ENCODE assay signal across 18 cellular contexts in the genomic region with DNA sequence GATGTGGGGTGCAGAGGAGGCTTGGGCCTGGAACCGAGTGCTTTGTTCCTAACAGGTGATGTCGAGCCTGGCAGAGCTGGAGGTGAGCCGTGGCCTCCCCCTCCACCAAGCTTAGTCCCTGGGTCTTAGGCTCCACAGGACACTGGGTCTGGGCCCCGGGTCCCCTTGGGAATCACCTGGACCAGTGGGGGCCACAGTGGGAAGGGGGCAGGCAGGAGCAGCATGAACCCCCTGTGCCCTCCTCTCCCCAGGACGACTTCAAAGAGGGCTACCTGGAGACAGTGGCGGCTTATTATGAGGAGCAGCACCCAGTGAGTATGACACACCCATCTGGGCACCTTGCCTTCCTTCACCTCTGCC. TPM values are rescaled to one million over a fixed set of nuclear protein-coding genes. Genes with fewer than 3 reads are reported as not detected.
DNase-seq lines count a peak whose midpoint lies in the region; ATAC-seq and TF ChIP-seq lines count a peak whose summit lies in the region.
"Had no signal": no experiment of that assay in that cellular context is flagged by ENCODE, and none has a peak within 500 bp of the region (broad histone marks: within the 10 kb centered on the region; RNA-seq: fewer than 3 reads in every experiment).

No MANE protein-coding gene starts in this region.

- H3K56ac ChIP-seq in mesendoderm (ENCODE audit: low read length) = no peak overlapping the region

- H3K27ac Mint-ChIP-seq in activated CD4-positive, alpha-beta memory T cell treated with anti-CD3 and anti-CD28 coated beads, Interleukin-2, amount 10 ng/mL, durations not matched to agents 7 days and 5 days = peak overlapping the region; percentile 100

- H3K27me3 ChIP-seq in mesendoderm (ENCODE audit: insufficient read depth, low read length, poor library complexity) = no peaks in the 10 kb centered on the region
- H3K27me3 ChIP-seq in transverse colon = no peaks in the 10 kb centered on the region

- no peak overlapping the region for H2AK5ac ChIP-seq in mesendoderm (ENCODE audit: low read length)

- H3K79me2 ChIP-seq in mesendoderm (ENCODE audit: control insufficient read depth, insufficient read depth, low read length) = no peaks in the 10 kb centered on the region
- H3K79me2 ChIP-seq: parathyroid adenoma had no signal

- no peaks in the 10 kb centered on the region for H3K9me3 ChIP-seq in transverse colon

- H3K4me3 Mint-ChIP-seq in activated CD4-positive, alpha-beta memory T cell treated with anti-CD3 and anti-CD28 coated beads, Interleukin-2, amount 10 ng/mL, durations not matched to agents 7 days and 5 days = peak overlapping the region; percentile 100

- H2BK5ac ChIP-seq in mesendoderm (ENCODE audit: low read length) = no peak overlapping the region

- H3K18ac ChIP-seq in mesendoderm (ENCODE audit: low read length) = no peak overlapping the region

- H3K36me3 ChIP-seq in mesendoderm (ENCODE audit: control insufficient read depth, insufficient read depth, low read length) (no peaks in the 10 kb centered on the region), transverse colon (no peaks in the 10 kb centered on the region)
- H3K36me3 ChIP-seq: WERI-Rb-1 had no signal

- in situ Hi-C loops in transverse colon (cut with MboI; ENCODE audit: low pct_ligation_motif_present in 1 of 4, low pct_unique_long_range_greater_than_20kb in 1 of 4, low sequenced_read_pairs in 3 of 4) = loop anchor here in 2 of 4 donors (10.0 kb wide), 1 partner anchor 57 kb away; no protein-coding TSS in a partner anchor

- no peak for TF ChIP-seq EP300 in transverse colon (IDR thresholded peaks at IDR 0.05; ENCODE audit: low read depth)

- no peak overlapping the region for H2BK15ac ChIP-seq in mesendoderm (replicated peaks; ENCODE audit: low read depth)

- no CpG with 5 or more reads among the region's 6 CpGs for WGBS in mesendoderm (ENCODE audit: extremely low coverage, insufficient coverage, low lambda C conversion rate)
- WGBS in transverse colon (ENCODE audit: low coverage in 1 of 2), 2 donors = 60% methylated on average over 6 of the region's 6 CpGs; no CpG with 5 or more reads in 1 of the 2 donors

- H3K4me1 ChIP-seq in mesendoderm (ENCODE audit: control insufficient read depth, low read depth, low read length) = no peaks in the 10 kb centered on the region
- H3K4me1 ChIP-seq in transverse colon = peaks cover 6 to 44% (median 28%) of the 10 kb centered on the region in 4 donors
- H3K4me1 ChIP-seq: parathyroid adenoma had no signal

- H3K23ac ChIP-seq in mesendoderm (ENCODE audit: low read length) = peak overlapping the region; percentile 15

- H4K5ac ChIP-seq in mesendoderm (ENCODE audit: low read length) = no peak overlapping the region

- H3K79me1 ChIP-seq in mesendoderm (ENCODE audit: low read length) = no peaks in the 10 kb centered on the region

- H3K4me2 ChIP-seq in mesendoderm (ENCODE audit: low read length) = no peak overlapping the region

- no peak overlapping the region for H3K4ac ChIP-seq in mesendoderm (ENCODE audit: low read depth, low read length)

- no peak for ATAC-seq in Right ventricle myocardium inferior
- no peak for ATAC-seq in left cardiac atrium

- POLR2A ChIA-PET in activated CD4-positive, alpha-beta memory T cell treated with anti-CD3 and anti-CD28 coated beads, Interleukin-2, amount 10 ng/mL, durations not matched to agents 7 days and 5 days (lab: Charles Lee) = interaction anchor here (0.6 to 8.3 kb wide), 10 partner anchors 8 to 66 kb away, joined by 3 to 187 read pairs (median 4); partner anchors contain the start of genes MMP25 and ZNF213

- CTCF ChIA-PET in activated CD4-positive, alpha-beta memory T cell treated with anti-CD3 and anti-CD28 coated beads, Interleukin-2, amount 10 ng/mL, durations not matched to agents 7 days and 5 days (lab: Charles Lee) = interaction anchor here (1.1 to 1.7 kb wide), 2 partner anchors 9 to 62 kb away, joined by 5 to 7 read pairs; no protein-coding TSS in a partner anchor

- TF ChIP-seq CTCF in transverse colon (IDR thresholded peaks at IDR 0.05) = no peak

- H3K9me3 Mint-ChIP-seq in activated CD4-positive, alpha-beta memory T cell treated with anti-CD3 and anti-CD28 coated beads, Interleukin-2, amount 10 ng/mL, durations not matched to agents 7 days and 5 days = no peaks in the 10 kb centered on the region

- DNase-seq in Right ventricle myocardium inferior (ENCODE audit: missing footprints) = peak; percentile 28
- DNase-seq in left cardiac atrium = no peak
- DNase-seq in activated CD4-positive, alpha-beta memory T cell treated with anti-CD3 and anti-CD28 coated beads, Interleukin-2, amount 10 ng/mL, durations not matched to agents 7 days and 5 days = no peak
- no peak for DNase-seq in mesendoderm
- DNase-seq in transverse colon = no peak
- DNase-seq in hepatic stellate cell (ENCODE audit: low spot score) = no peak
- no peak for DNase-seq in NCI-H2107 treated with DMSO at 0.1 percent for 48 hours (lab: John Stamatoyannopoulos, UW; ENCODE audit: unreplicated experiment)
- no peak for DNase-seq in cerebellum (ENCODE audit: low spot score)
- DNase-seq: cerebellar nuclear complex, hypothalamus, NCI-H187 treated with DMSO at 0.1 percent for 48 hours, WERI-Rb-1 had no signal

- H3K27ac ChIP-seq in mesendoderm (ENCODE audit: low read depth, low read length) = no peak overlapping the region
- H3K27ac ChIP-seq in transverse colon = peak overlapping the region in 3 of 4 donors; percentile 4 to 32 (median 17)
- H3K27ac ChIP-seq: parathyroid adenoma, WERI-Rb-1 had no signal

- H3K4me3 ChIP-seq in mesendoderm (ENCODE audit: low read length) (no peak overlapping the region), transverse colon (peak overlapping the region in 1 of 4 donors; percentile 50)

- no peak overlapping the region for H3K9ac ChIP-seq in mesendoderm (ENCODE audit: low read length)
- H3K9ac ChIP-seq: parathyroid adenoma had no signal

- no peak overlapping the region for H4K8ac ChIP-seq in mesendoderm (ENCODE audit: low read depth, low read length)

- TF ChIP-seq POLR2A in transverse colon (IDR thresholded peaks at IDR 0.05) = no peak

- H2BK120ac ChIP-seq in mesendoderm (ENCODE audit: low read depth, low read length) = no peak overlapping the region

- intact Hi-C loops in Right ventricle myocardium inferior (cut with DNase I) (no loop called here), left cardiac atrium (cut with DNase I) (no loop called here), transverse colon (cut with DNase I; ENCODE audit: low total_unique reads) (no loop called here)

- peaks cover 61% of the 10 kb centered on the region for H3K36me3 Mint-ChIP-seq in activated CD4-positive, alpha-beta memory T cell treated with anti-CD3 and anti-CD28 coated beads, Interleukin-2, amount 10 ng/mL, durations not matched to agents 7 days and 5 days (ENCODE audit: low read depth)

- H3K4me1 Mint-ChIP-seq in activated CD4-positive, alpha-beta memory T cell treated with anti-CD3 and anti-CD28 coated beads, Interleukin-2, amount 10 ng/mL, durations not matched to agents 7 days and 5 days = peaks cover 71% of the 10 kb centered on the region

- no peaks in the 10 kb centered on the region for H3K27me3 Mint-ChIP-seq in activated CD4-positive, alpha-beta memory T cell treated with anti-CD3 and anti-CD28 coated beads, Interleukin-2, amount 10 ng/mL, durations not matched to agents 7 days and 5 days

RNA-seq across cellular contexts. Expression of gene IL32, which starts 2.5 kb away (rescaled TPM):
- 57.8 TPM for total RNA-seq in Right ventricle myocardium inferior
- total RNA-seq in left cardiac atrium = 10 to 100 TPM; 51.7 to 64.0 TPM
- 1,000 to 10,000 TPM; 4,131 to 4,213 TPM for total RNA-seq in activated CD4-positive, alpha-beta memory T cell treated with anti-CD3 and anti-CD28 coated beads, Interleukin-2, amount 10 ng/mL, durations not matched to agents 7 days and 5 days
- 7.4 TPM for polyA plus RNA-seq in mesendoderm (2013, experiment 1 of 2)
- polyA plus RNA-seq in mesendoderm (2013, experiment 2 of 2) = 6.8 TPM
- 100 to 1,000 TPM in 3 of 4 donors, 10 to 100 TPM in 1; 21.9 to 720 (median 492) TPM for total RNA-seq in transverse colon
- total RNA-seq in cerebellum = 2.2 TPM
- total RNA-seq: SK-MEL-5 had no signal

RNA-seq across cellular contexts. Expression of gene MMP25, which starts 21.5 kb away (rescaled TPM):
- 1.7 TPM for total RNA-seq in Right ventricle myocardium inferior
- 1 to 10 TPM; 1.5 to 2.3 TPM for total RNA-seq in left cardiac atrium
- total RNA-seq in activated CD4-positive, alpha-beta memory T cell treated with anti-CD3 and anti-CD28 coated beads, Interleukin-2, amount 10 ng/mL, durations not matched to agents 7 days and 5 days = 100 to 1,000 TPM; 112 to 117 TPM
- polyA plus RNA-seq in mesendoderm (2013, experiment 1 of 2) = 8.0 TPM
- 8.0 TPM for polyA plus RNA-seq in mesendoderm (2013, experiment 2 of 2)
- 1 to 10 TPM in 3 of 4 donors, not detected in 1; 1.6 to 9.4 (median 1.8) TPM for total RNA-seq in transverse colon
- 1.1 TPM for total RNA-seq in cerebellum

RNA-seq across cellular contexts. Expression of gene BICDL2, which starts 31.2 kb away (rescaled TPM):
- not detected for total RNA-seq in Right ventricle myocardium inferior
- total RNA-seq in left cardiac atrium = not detected
- total RNA-seq in activated CD4-positive, alpha-beta memory T cell treated with anti-CD3 and anti-CD28 coated beads, Interleukin-2, amount 10 ng/mL, durations not matched to agents 7 days and 5 days = 1 to 10 TPM; 1.4 to 1.9 TPM
- 3.4 TPM for polyA plus RNA-seq in mesendoderm (2013, experiment 1 of 2)
- polyA plus RNA-seq in mesendoderm (2013, experiment 2 of 2) = 3.6 TPM
- total RNA-seq in transverse colon = 100 to 1,000 TPM; 123 to 357 (median 167) TPM
- not detected for total RNA-seq in cerebellum
- total RNA-seq: LHCN-M2 had no signal

RNA-seq across cellular contexts. Expression of gene ZSCAN10, which starts 31.2 kb away (rescaled TPM):
- total RNA-seq in Right ventricle myocardium inferior (not detected), left cardiac atrium (not detected), transverse colon (not detected), cerebellum (not detected)
- under 1 TPM in 1 of 2 experiments, not detected in 1; 0.15 TPM for total RNA-seq in activated CD4-positive, alpha-beta memory T cell treated with anti-CD3 and anti-CD28 coated beads, Interleukin-2, amount 10 ng/mL, durations not matched to agents 7 days and 5 days
- 102 TPM for polyA plus RNA-seq in mesendoderm (2013, experiment 1 of 2)
- 104 TPM for polyA plus RNA-seq in mesendoderm (2013, experiment 2 of 2)
- total RNA-seq: esophagus mucosa, H4, LHCN-M2, lower leg skin had no signal

RNA-seq across cellular contexts. Expression of gene THOC6, which starts 44.1 kb away (rescaled TPM):
- total RNA-seq in Right ventricle myocardium inferior = 12.9 TPM
- 10 to 100 TPM; 11.8 to 18.2 TPM for total RNA-seq in left cardiac atrium
- total RNA-seq in activated CD4-positive, alpha-beta memory T cell treated with anti-CD3 and anti-CD28 coated beads, Interleukin-2, amount 10 ng/mL, durations not matched to agents 7 days and 5 days = 10 to 100 TPM; 42.4 TPM
- polyA plus RNA-seq in mesendoderm (2013, experiment 1 of 2) = 38.1 TPM
- 37.5 TPM for polyA plus RNA-seq in mesendoderm (2013, experiment 2 of 2)
- 10 to 100 TPM; 10.1 to 42.8 (median 17.6) TPM for total RNA-seq in transverse colon
- total RNA-seq in cerebellum = 5.8 TPM

Comparison
In these comparisons a context has a peak if more than half of its experiments do, and no peak if none do; other contexts are left out.
1. RNA of gene MMP25, which starts 21.5 kb away (total RNA-seq): 112 to 117 TPM in activated CD4-positive, alpha-beta memory T cell treated with anti-CD3 and anti-CD28 coated beads, Interleukin-2, amount 10 ng/mL, durations not matched to agents 7 days and 5 days; 1.5 to 2.3 TPM in left cardiac atrium, 1.6 to 9.4 TPM in transverse colon, 1.7 TPM in Right ventricle myocardium inferior (single experiment) and 1.1 TPM in cerebellum (single experiment); every median in the first group is over 10 times any median in the second.
2. RNA of gene BICDL2, which starts 31.2 kb away (total RNA-seq): 123 to 357 TPM in transverse colon; 1.4 to 1.9 TPM in activated CD4-positive, alpha-beta memory T cell treated with anti-CD3 and anti-CD28 coated beads, Interleukin-2, amount 10 ng/mL, durations not matched to agents 7 days and 5 days, not detected in cerebellum (single experiment), not detected in left cardiac atrium and not detected in Right ventricle myocardium inferior (single experiment); every median in the first group is over 10 times any median in the second.